ENCODE assay signal across 28 cellular contexts in the genomic region with DNA sequence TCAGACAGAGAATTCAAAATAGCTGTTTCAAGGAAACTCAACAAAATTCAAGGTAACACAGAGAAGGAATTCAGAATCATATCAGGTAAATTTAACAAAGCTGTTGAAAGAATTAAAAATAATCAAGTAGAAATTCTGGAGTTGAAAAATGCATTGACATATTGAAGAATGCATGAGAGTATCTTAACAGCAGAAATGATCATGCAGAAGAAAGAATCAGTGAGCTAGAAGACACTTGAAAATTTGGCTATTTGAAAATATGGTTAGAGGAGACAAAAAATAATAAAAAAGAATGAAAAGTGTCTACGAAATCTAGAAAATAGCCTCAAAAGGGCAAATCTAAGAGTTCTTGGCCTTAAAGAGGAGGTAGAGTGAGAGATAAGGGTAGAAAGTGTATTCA.
"Had no signal": no experiment of that assay in that cellular context is flagged by ENCODE, and none has a peak within 500 bp of the region (broad histone marks: within the 10 kb centered on the region; RNA-seq: fewer than 3 reads in every experiment).

No MANE protein-coding gene starts in this region.

- H3K4me3 ChIP-seq: colonic mucosa, coronary artery, dorsolateral prefrontal cortex, esophagus muscularis mucosa, esophagus squamous epithelium, gastrocnemius medialis, gastroesophageal sphincter, heart left ventricle, heart right ventricle, hepatocyte had no signal

- H3K27ac ChIP-seq: colonic mucosa, coronary artery, dorsolateral prefrontal cortex, epithelial cell of prostate, esophagus muscularis mucosa, esophagus squamous epithelium, foreskin keratinocyte, gastrocnemius medialis, gastroesophageal sphincter, heart left ventricle, heart right ventricle, hepatocyte had no signal

- ATAC-seq: effector memory CD8-positive, alpha-beta T cell; esophagus mucosa; foreskin keratinocyte; gastrocnemius medialis; gastroesophageal sphincter; heart left ventricle; heart right ventricle had no signal

- H3K9me3 ChIP-seq: colonic mucosa, esophagus muscularis mucosa, esophagus squamous epithelium, gastrocnemius medialis had no signal

- H2AFZ ChIP-seq: hepatocyte had no signal

- H3K36me3 ChIP-seq: colonic mucosa had no signal

- H3K27me3 ChIP-seq: colonic mucosa, dorsolateral prefrontal cortex, esophagus muscularis mucosa, esophagus squamous epithelium, foreskin keratinocyte, gastrocnemius medialis, gastroesophageal sphincter, heart left ventricle, heart right ventricle, hepatocyte had no signal

- H3K4me2 ChIP-seq: hepatocyte had no signal

- H3K79me2 ChIP-seq: hepatocyte had no signal

- FAIRE-seq: endometrium, endothelial cell of umbilical vein, frontal cortex had no signal

- H3K4me1 ChIP-seq: colonic mucosa, esophagus muscularis mucosa, esophagus squamous epithelium, foreskin keratinocyte, gastrocnemius medialis, gastroesophageal sphincter had no signal

- DNase-seq: colonic mucosa; cortex of kidney; dermis blood vessel endothelial cell; dorsolateral prefrontal cortex; effector CD4-positive, alpha-beta T cell; effector CD8-positive, alpha-beta T cell; effector memory CD4-positive, alpha-beta T cell; effector memory CD8-positive, alpha-beta T cell; endodermal cell; erythroblast; esophagus squamous epithelium; foreskin fibroblast; foreskin keratinocyte; foreskin melanocyte; gastrocnemius medialis; glutamatergic neuron; head of caudate nucleus; heart left ventricle; heart right ventricle had no signal
